In genomic region chr11:45180888-45181594, GRCh38 we compare ENCODE assay signal across 1 cellular context.
TF ChIP-seq lines count a peak whose summit lies in the region.

No MANE protein-coding gene starts in this region.

TF ChIP-seq in HepG2, 621 proteins besides CTCF, POLR2A, EP300 and RAD21 (continued from another document and continues in another):
- 0 out of 2 replicates have a peak, but pooled peaks have one; percentile 19 for TF ChIP-seq IKZF5 (CRISPR knock-in tag; IDR thresholded peaks at IDR 0.05)
- 0 out of 2 replicates have a peak, but pooled peaks have one; percentile 21 for TF ChIP-seq POLR2AphosphoS5 (IDR thresholded peaks at IDR 0.05; ENCODE audit: low read depth, low read length)
- no peak for TF ChIP-seq ZNF839 (CRISPR knock-in tag; IDR thresholded peaks at IDR 0.05; ENCODE audit: borderline replicate concordance)
- no peak for TF ChIP-seq SP1 (IDR thresholded peaks at IDR 0.05)
- no peak for TF ChIP-seq SP1 (CRISPR knock-in tag; IDR thresholded peaks at IDR 0.05)
- TF ChIP-seq MXD1 (CRISPR knock-in tag; IDR thresholded peaks at IDR 0.05), result 0 out of 2 replicates have a peak, but pooled peaks have one; percentile 24
- no peak for TF ChIP-seq KDM1A (CRISPR knock-in tag; IDR thresholded peaks at IDR 0.05)
- peak; percentile 70 for TF ChIP-seq ZFX (CRISPR knock-in tag; IDR thresholded peaks at IDR 0.05; ENCODE audit: low read depth)
- peak; percentile 58 for TF ChIP-seq UBTF (CRISPR knock-in tag; IDR thresholded peaks at IDR 0.05)
- no peak for TF ChIP-seq E2F5 (CRISPR knock-in tag; conservative IDR thresholded peaks at IDR 0.05)
- no peak for TF ChIP-seq RARG (CRISPR knock-in tag; IDR thresholded peaks at IDR 0.05; ENCODE audit: low read depth)
- TF ChIP-seq GABPB1 (CRISPR knock-in tag; IDR thresholded peaks at IDR 0.05), result peak; percentile 44; the same call in 1 of the 2 replicates
- no peak for TF ChIP-seq MIXL1 (CRISPR knock-in tag; IDR thresholded peaks at IDR 0.05)
- TF ChIP-seq ATF7 (IDR thresholded peaks at IDR 0.05), result no peak
- no peak for TF ChIP-seq ATF7 (CRISPR knock-in tag; IDR thresholded peaks at IDR 0.05)
- no peak for TF ChIP-seq MXD3 (CRISPR knock-in tag; IDR thresholded peaks at IDR 0.05)
- TF ChIP-seq ZBTB2 (CRISPR knock-in tag; IDR thresholded peaks at IDR 0.05; ENCODE audit: low read depth), result no peak
- TF ChIP-seq ZNF431 (CRISPR knock-in tag; IDR thresholded peaks at IDR 0.05; ENCODE audit: borderline replicate concordance, low read depth), result no peak
- TF ChIP-seq SUZ12 (IDR thresholded peaks at IDR 0.05; ENCODE audit: low read depth, low read length), result no peak
- TF ChIP-seq BCL3 (CRISPR knock-in tag; IDR thresholded peaks at IDR 0.05), result peak; percentile 22; the same call in 1 of the 2 replicates
- TF ChIP-seq FOXJ3 (CRISPR knock-in tag; IDR thresholded peaks at IDR 0.05; ENCODE audit: borderline replicate concordance), result no peak
- TF ChIP-seq NR3C1 (CRISPR knock-in tag; IDR thresholded peaks at IDR 0.05), result no peak
- no peak for TF ChIP-seq ZNF512B (CRISPR knock-in tag; IDR thresholded peaks at IDR 0.05; ENCODE audit: borderline replicate concordance)
- TF ChIP-seq STAT6 (CRISPR knock-in tag; IDR thresholded peaks at IDR 0.05; ENCODE audit: borderline replicate concordance), result no peak
- TF ChIP-seq RBFOX2 (IDR thresholded peaks at IDR 0.05; ENCODE audit: low read depth, low read length), result peak; percentile 77
- TF ChIP-seq ZNF841 (CRISPR knock-in tag; IDR thresholded peaks at IDR 0.05; ENCODE audit: borderline replicate concordance), result no peak
- TF ChIP-seq SAP130 (CRISPR knock-in tag; IDR thresholded peaks at IDR 0.05; ENCODE audit: low read depth), result peak; percentile 27; the same call in 1 of the 2 replicates
- TF ChIP-seq ELF3 (CRISPR knock-in tag; IDR thresholded peaks at IDR 0.05), result no peak
- peak; percentile 55; the same call in 1 of the 2 replicates for TF ChIP-seq MYC (CRISPR knock-in tag; IDR thresholded peaks at IDR 0.05; ENCODE audit: borderline replicate concordance)
- 0 out of 2 replicates have a peak, but pooled peaks have one; percentile 30 for TF ChIP-seq ZNF772 (CRISPR knock-in tag; IDR thresholded peaks at IDR 0.05)
- TF ChIP-seq PRDM10 (CRISPR knock-in tag; IDR thresholded peaks at IDR 0.05; ENCODE audit: low read depth), result no peak
- TF ChIP-seq MBD4 (IDR thresholded peaks at IDR 0.05; ENCODE audit: borderline replicate concordance, low read length), result no peak
- peak; percentile 64 for TF ChIP-seq ZFY (CRISPR knock-in tag; IDR thresholded peaks at IDR 0.05)
- TF ChIP-seq ZBTB37 (CRISPR knock-in tag; IDR thresholded peaks at IDR 0.05), result no peak
- TF ChIP-seq ZBTB49 (CRISPR knock-in tag; IDR thresholded peaks at IDR 0.05; ENCODE audit: borderline replicate concordance), result no peak
- no peak for TF ChIP-seq TAF15 (IDR thresholded peaks at IDR 0.05; ENCODE audit: low read depth, low read length, poor library complexity, severe bottlenecking)
- no peak for TF ChIP-seq ZNF180 (CRISPR knock-in tag; IDR thresholded peaks at IDR 0.05; ENCODE audit: borderline replicate concordance, low read depth)
